In the genomic region with DNA sequence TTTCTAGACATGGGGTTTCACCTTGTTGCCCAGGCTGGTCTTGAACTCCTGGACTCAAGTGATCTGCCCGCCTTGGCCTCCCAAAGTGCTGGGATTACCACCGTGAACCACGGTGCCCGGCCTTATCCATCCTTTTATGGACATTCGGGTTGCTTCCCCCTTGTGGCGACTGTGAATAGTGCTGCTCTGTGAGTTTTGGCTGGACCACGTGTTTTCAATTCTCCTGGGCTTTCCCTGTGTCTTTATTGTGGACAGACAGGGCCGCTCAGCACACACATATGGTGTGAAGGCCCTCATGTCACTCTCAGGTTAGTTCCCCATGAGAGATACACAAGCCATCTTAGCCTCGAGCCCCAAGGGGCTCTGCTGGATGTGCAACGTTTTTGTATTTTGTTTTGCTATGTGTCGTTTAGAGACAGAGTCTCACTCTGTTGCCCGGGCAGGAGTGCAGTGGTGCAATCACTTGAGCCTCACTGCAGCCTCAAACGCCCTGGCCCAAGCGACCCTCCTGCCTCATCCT, we compare ENCODE assay signal across 8 cellular contexts. TPM values are rescaled to one million over a fixed set of nuclear protein-coding genes. Genes with fewer than 3 reads are reported as not detected.
DNase-seq lines count a peak whose midpoint lies in the region; ATAC-seq and TF ChIP-seq lines count a peak whose summit lies in the region.

No MANE protein-coding gene starts in this region.

- intact Hi-C loops in dorsolateral prefrontal cortex (cut with DNase I): no loop called here

- peak; percentile 84 for DNase-seq in A172 (ENCODE audit: low spot score)
- DNase-seq in NCI-H748 treated with DMSO at 0.1 percent for 48 hours (lab: John Stamatoyannopoulos, UW): peak; percentile 41
- peak; percentile 83 to 87 for DNase-seq in activated CD4-positive, alpha-beta T cell treated with anti-CD3 and anti-CD28 coated beads, Interleukin-2, amount 50 U/mL, for 48 hours
- DNase-seq in dorsolateral prefrontal cortex: peak; percentile 44 to 84 (median 66)
- DNase-seq in medulla oblongata (ENCODE audit: extremely low spot score): peak; percentile 90
- DNase-seq in stimulated activated CD8-positive, alpha-beta memory T cell treated with anti-CD3 and anti-CD28 coated beads, Interleukin-15, amount 100 ng/mL, for 1 hour (ENCODE audit: low read depth): peak; percentile 43

- no peak overlapping the region for H3K4me3 ChIP-seq in dorsolateral prefrontal cortex

- ATAC-seq in GM18498 (IDR thresholded peaks at IDR 0.05; ENCODE audit: unreplicated experiment) (peak; percentile 63), HG03558 (IDR thresholded peaks at IDR 0.05; ENCODE audit: extremely low read depth, unreplicated experiment) (peak; percentile 36)

- peak overlapping the region in 13 of 59 donors; percentile 3 to 57 (median 33) for H3K27ac ChIP-seq in dorsolateral prefrontal cortex

- TF ChIP-seq CTCF in dorsolateral prefrontal cortex (IDR thresholded peaks at IDR 0.05 in 54 of 56, conservative IDR thresholded peaks at IDR 0.05 in 2 of 56; ENCODE audit: low read depth in 1 of 56, partially characterized antibody in 56 of 56): peak; percentile 62 to 89 (median 81)

- H3K27me3 ChIP-seq in dorsolateral prefrontal cortex: no peaks in the 10 kb centered on the region

RNA-seq across cellular contexts. Expression of a gene that starts 40.5 kb away (rescaled TPM):
- 23.8 and 24.0 TPM in 2 replicates for total RNA-seq in A172 (2014; rRNA removed; shearing (Covaris generic))
- total RNA-seq in dorsolateral prefrontal cortex: 100 to 1,000 TPM in 42 of 120 experiments, 10 to 100 TPM in 78; 58.7 to 162 (median 91.5) TPM

RNA-seq across cellular contexts. Expression of a gene that starts 40.8 kb away (rescaled TPM):
- 24.0 and 34.2 TPM in 2 replicates for total RNA-seq in A172 (2014; rRNA removed; shearing (Covaris generic))
- total RNA-seq in dorsolateral prefrontal cortex: 10 to 100 TPM; 50.9 to 97.4 (median 73.0) TPM

RNA-seq across cellular contexts. Expression of a gene that starts 44.3 kb away (rescaled TPM):
- total RNA-seq in A172 (2014; rRNA removed; shearing (Covaris generic)): 62.1 and 84.0 TPM in 2 replicates
- total RNA-seq in dorsolateral prefrontal cortex: 10 to 100 TPM; 27.7 to 72.8 (median 40.1) TPM
